Comparison of ENCODE assay signal across 8 cellular contexts in genomic region chrX:120468479-120468824, GRCh38. TPM values are rescaled to one million over a fixed set of nuclear protein-coding genes. Genes with fewer than 3 reads are reported as not detected.
DNase-seq lines count a peak whose midpoint lies in the region; ATAC-seq, FAIRE-seq and TF ChIP-seq lines count a peak whose summit lies in the region.

No MANE protein-coding gene starts in this region.

- no peak for ATAC-seq in Right ventricle myocardium inferior
- no peak for ATAC-seq in K562
- ATAC-seq in memory B cell (ENCODE audit: low read depth): no peak
- no peak for ATAC-seq in upper lobe of left lung (ENCODE audit: low FRiP score in 2 of 2)
- ATAC-seq in GM18909 (IDR thresholded peaks at IDR 0.05; ENCODE audit: poor library complexity, unreplicated experiment): no peak

- CTCF ChIA-PET in K562 (lab: Yijun Ruan, JAX; ENCODE audit: low intra/inter-chr PET ratio): no interaction called here

- peaks cover 14% of the 10 kb centered on the region for H3K4me1 Mint-ChIP-seq in memory B cell

- no TSS peak for BruUV-seq in K562 (replicated peaks; lab: Mats Ljungman, UMichigan)

- intact Hi-C loops in Right ventricle myocardium inferior (cut with DNase I): loop anchor here (10.0 kb wide), 2 partner anchors 104 to 214 kb away; partner anchors contain the start of genes ATP1B4 and ZBTB33
- intact Hi-C loops in K562 (cut with micrococcal nuclease): loop anchor here (5.0 kb wide), 1 partner anchor 101 kb away; no protein-coding TSS in a partner anchor

- H3K79me2 ChIP-seq in K562 (ENCODE audit: control insufficient read depth, insufficient read depth, low read length): peaks cover 50% of the 10 kb centered on the region

- H2AFZ ChIP-seq in K562 (ENCODE audit: low read depth, low read length): peak overlapping the region; percentile 87

- peak overlapping the region; percentile 97 for H3K4me3 Mint-ChIP-seq in memory B cell

- H4K20me1 ChIP-seq in K562 (replicated peaks; ENCODE audit: control insufficient read depth, insufficient read depth, low read length): no peaks in the 10 kb centered on the region

- no peak for TF ChIP-seq RAD21 in K562 (CRISPR knock-in tag; conservative IDR thresholded peaks at IDR 0.05 in 1 of 2, IDR thresholded peaks at IDR 0.05 in 1 of 2)

- no peaks in the 10 kb centered on the region for H3K9me1 ChIP-seq in K562 (ENCODE audit: control insufficient read depth, insufficient read depth, low read length)

- WGBS in K562 (ENCODE audit: insufficient coverage, low coverage, missing lambda C conversion rate): no CpG with 5 or more reads among the region's 2 CpGs
- WGBS in upper lobe of left lung, 2 donors: 0 to 36% methylated on average over 2 of the region's 2 CpGs

- H3K27ac ChIP-seq in cardiac muscle cell (peak overlapping the region; percentile 93), K562 (ENCODE audit: extremely low read depth, low read depth, low read length) (peak overlapping the region; percentile 91), upper lobe of left lung (peak overlapping the region; percentile 84 to 94 (median 94))

- TF ChIP-seq POLR2A in K562 (conservative IDR thresholded peaks at IDR 0.05) (no peak), upper lobe of left lung (IDR thresholded peaks at IDR 0.05) (no peak), GM12892 (IDR thresholded peaks at IDR 0.05; ENCODE audit: low read depth, low read length) (no peak)

- TF ChIP-seq CTCF in cardiac muscle cell (IDR thresholded peaks at IDR 0.05; ENCODE audit: low read depth, low read length) (no peak), K562 (IDR thresholded peaks at IDR 0.05 in 2 of 3, conservative IDR thresholded peaks at IDR 0.05 in 1 of 3; ENCODE audit: insufficient read depth in 2 of 3, low read depth in 1 of 3, low read length in 3 of 3) (no peak), upper lobe of left lung (IDR thresholded peaks at IDR 0.05) (no peak)

- no peak for DNase-seq in cardiac muscle cell (ENCODE audit: low read depth in 1 of 2, low spot score in 1 of 2)
- no peak for DNase-seq in Right ventricle myocardium inferior (ENCODE audit: missing footprints)
- DNase-seq in K562 (ENCODE audit: extremely low read depth in 1 of 4, low spot score in 3 of 4): peak in 2 of 4 experiments; percentile 14 to 15
- DNase-seq in memory B cell (ENCODE audit: low spot score in 2 of 2): no peak
- DNase-seq in upper lobe of left lung: no peak
- no peak for DNase-seq in GM12892 (ENCODE audit: insufficient read length)
- no peak for DNase-seq in NCI-H446 (lab: John Stamatoyannopoulos, UW)

- in situ Hi-C loops in K562 (cut with MboI): no loop called here

- H3K36me3 ChIP-seq in cardiac muscle cell (no peaks in the 10 kb centered on the region), K562 (ENCODE audit: control insufficient read depth, insufficient read depth, low read length) (no peaks in the 10 kb centered on the region; the same call in 2 of the 3 replicates), upper lobe of left lung (no peaks in the 10 kb centered on the region)

- POLR2A ChIA-PET in K562 (lab: Yijun Ruan, JAX): interaction anchor here (0.5 to 1.2 kb wide), 4 partner anchors 11 to 93 kb away, joined by 3 to 6 read pairs (median 4); no protein-coding TSS in a partner anchor

- no peaks in the 10 kb centered on the region for H3K9me3 Mint-ChIP-seq in memory B cell

- H3K9me3 ChIP-seq in cardiac muscle cell (ENCODE audit: low read depth): no peaks in the 10 kb centered on the region
- H3K9me3 ChIP-seq in K562 (replicated peaks; ENCODE audit: control insufficient read depth, insufficient read depth, low read depth, low read length): no peaks in the 10 kb centered on the region
- H3K9me3 ChIP-seq in upper lobe of left lung: no peaks in the 10 kb centered on the region

- peak overlapping the region; percentile 84 to 93 for H3K9ac ChIP-seq in K562 (ENCODE audit: insufficient read depth in 1 of 2, low read depth in 2 of 2, low read length in 2 of 2)

- no peak for TF ChIP-seq EP300 in K562 (IDR thresholded peaks at IDR 0.05; ENCODE audit: low read length)
- no peak for TF ChIP-seq EP300 in upper lobe of left lung (IDR thresholded peaks at IDR 0.05)

- no peaks in the 10 kb centered on the region for H3K27me3 Mint-ChIP-seq in memory B cell

- H3K4me3 ChIP-seq in cardiac muscle cell (peak overlapping the region; percentile 78), K562 (peak overlapping the region; percentile 98), upper lobe of left lung (peak overlapping the region; percentile 44 to 66 (median 58))

- FAIRE-seq in K562 (lab: Jason Lieb, UNC) (peak; percentile 42), GM12892 (lab: Jason Lieb, UNC) (no peak)

- no peaks in the 10 kb centered on the region for H3K36me3 Mint-ChIP-seq in memory B cell

- H3K4me2 ChIP-seq in K562 (ENCODE audit: insufficient read depth, low read length): peak overlapping the region; percentile 93

- H3K27me3 ChIP-seq in cardiac muscle cell (no peaks in the 10 kb centered on the region), K562 (ENCODE audit: control insufficient read depth in 2 of 2, insufficient read depth in 2 of 2, low read length in 2 of 2) (no peaks in the 10 kb centered on the region), upper lobe of left lung (no peaks in the 10 kb centered on the region)

- H3K4me1 ChIP-seq in cardiac muscle cell (ENCODE audit: low read depth): no peaks in the 10 kb centered on the region
- H3K4me1 ChIP-seq in K562 (replicated peaks in 1 of 2; ENCODE audit: control insufficient read depth in 2 of 2, insufficient read depth in 2 of 2, low read length in 2 of 2): peaks cover 8 to 13% of the 10 kb centered on the region in 2 experiments; a peak in 3 of 5 replicates
- peaks cover 0 to 16% (median 11%) of the 10 kb centered on the region in 4 donors for H3K4me1 ChIP-seq in upper lobe of left lung

- H3K27ac Mint-ChIP-seq in memory B cell: peak overlapping the region; percentile 92

TF ChIP-seq in K562, 482 proteins besides CTCF, POLR2A, EP300 and RAD21 (continues in another document):
- no peak for TF ChIP-seq RCOR1 (IDR thresholded peaks at IDR 0.05; ENCODE audit: borderline replicate concordance in 1 of 2, low read depth in 2 of 2, low read length in 2 of 2)
- peak; percentile 79 for TF ChIP-seq HNRNPLL (IDR thresholded peaks at IDR 0.05; ENCODE audit: low read depth, low read length, poor library complexity, severe bottlenecking)
- no peak for TF ChIP-seq ZNF785 (CRISPR knock-in tag; IDR thresholded peaks at IDR 0.05)
- no peak for TF ChIP-seq KDM2B (CRISPR knock-in tag; IDR thresholded peaks at IDR 0.05)
- no peak for TF ChIP-seq GTF2E2 (tag; IDR thresholded peaks at IDR 0.05)
- TF ChIP-seq NFIX (CRISPR knock-in tag; IDR thresholded peaks at IDR 0.05; ENCODE audit: low read depth): no peak
- TF ChIP-seq HNRNPH1 (optimal IDR thresholded peaks at IDR 0.05; ENCODE audit: low read depth, low read length): no peak

RNA-seq across cellular contexts. Expression of gene LAMP2, which starts 0.6 kb away (rescaled TPM):
- total RNA-seq in cardiac muscle cell (31.1 and 41.7 TPM in 2 replicates), Right ventricle myocardium inferior (55.7 TPM), K562 (2014; rRNA removed) (22.3 and 24.2 TPM in 2 replicates), K562 (2014; rRNA removed; fragmentation: Illumina TruSeq; extraction: Trizol) (52.7 and 61.3 TPM in 2 replicates), K562 (2015; rRNA removed; fragmentation: Illumina TruSeq; extraction: Trizol) (75.2 and 77.7 TPM in 2 replicates), K562 (2021) (41.8 and 43.3 TPM in 2 replicates), upper lobe of left lung (100 to 1,000 TPM in 4 of 6 donors, 10 to 100 TPM in 2; 28.0 to 145 (median 125) TPM)
- polyA plus RNA-seq in cardiac muscle cell (72.0 and 95.1 TPM in 2 replicates), K562 (2011; rRNA removed) (50.6 and 53.8 TPM in 2 replicates), K562 (2014; fragmentation: Illumina TruSeq; extraction: Trizol) (61.0 and 62.1 TPM in 2 replicates), K562 (2014; fragmentation: Nextera tagmentation; extraction: Ambion mirVana) (10 to 100 TPM; 47.7 to 48.6 TPM), K562 (2014; rRNA removed) (30.7 and 32.9 TPM in 2 replicates)
- 39.3 and 50.9 TPM in 2 replicates for total RNA-seq in K562 (2011; cell fraction: chromatin; rRNA removed; ENCODE audit: low replicate concordance)
- total RNA-seq in K562 (2011; cell fraction: nucleolus; rRNA removed): 47.0 and 51.5 TPM in 2 replicates
- total RNA-seq in K562 (2011; cell fraction: nucleoplasm; rRNA removed): 60.1 and 67.6 TPM in 2 replicates
- polyA plus RNA-seq in K562 (2011; cell fraction: cytosol; rRNA removed): 24.0 and 37.4 TPM in 2 replicates
- polyA plus RNA-seq in K562 (2011; cell fraction: nucleus; rRNA removed): 8.8 and 16.2 TPM in 2 replicates
- 58.2 and 104 TPM in 2 replicates for polyA plus RNA-seq in K562 (2012)
- 63.3 and 88.6 TPM in 2 replicates for polyA minus RNA-seq in K562 (2011; rRNA and poly(A)+ RNA removed)
- polyA minus RNA-seq in K562 (2011; cell fraction: cytosol; rRNA and poly(A)+ RNA removed): 38.4 and 55.7 TPM in 2 replicates
- polyA minus RNA-seq in K562 (2011; cell fraction: nucleus; rRNA and poly(A)+ RNA removed): 7.7 and 20.4 TPM in 2 replicates
- 30.1 TPM for polyA plus RNA-seq in GM12892 (2012; ENCODE audit: missing spikeins)
